In the genomic region with DNA sequence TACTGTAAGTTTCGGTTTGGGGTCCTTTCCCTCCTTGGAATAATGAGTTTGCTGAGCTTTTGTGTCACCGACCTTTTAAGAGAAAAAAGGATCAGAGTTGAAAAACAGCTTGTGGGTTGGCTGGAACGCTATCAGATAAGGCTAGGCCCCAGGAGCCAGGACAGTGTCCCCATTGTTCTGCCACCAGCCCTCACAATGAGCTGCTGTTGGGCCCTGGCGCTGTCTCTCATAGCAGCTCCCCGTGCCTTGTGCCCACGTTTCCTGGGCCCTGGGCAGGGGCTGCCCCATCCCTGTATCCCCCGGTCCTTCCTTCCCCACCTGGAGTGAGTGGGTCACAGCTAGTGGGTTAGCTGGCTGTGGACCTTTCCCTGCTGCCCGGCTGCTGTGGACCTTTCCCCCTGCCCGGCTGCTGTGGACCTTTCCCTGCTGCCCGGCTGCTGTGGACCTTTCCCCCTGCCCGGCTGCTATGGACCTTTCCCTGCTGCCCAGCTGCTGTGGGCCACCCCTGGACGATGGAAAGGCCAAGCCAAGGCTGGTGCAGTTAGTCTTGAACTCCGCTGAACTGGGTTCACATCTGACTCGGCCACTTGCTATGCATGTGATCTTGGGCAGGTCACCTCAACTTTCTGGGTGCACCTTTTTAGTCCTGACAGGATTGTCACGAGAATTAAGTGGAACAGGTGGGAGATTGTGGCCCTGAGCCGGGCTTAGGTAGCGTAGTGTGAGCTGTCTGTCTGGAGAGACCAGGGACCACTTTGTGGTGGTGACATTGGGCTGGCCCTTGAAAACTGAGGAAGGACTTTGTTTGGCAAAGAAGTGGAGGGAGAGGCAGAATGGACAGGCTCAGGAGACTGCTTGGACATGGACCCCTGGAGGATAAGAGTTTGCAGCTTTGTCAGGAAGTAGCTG, we compare ENCODE assay signal across 1 cellular context.
A peak's percentile ranks its signal among the peaks of the same experiment; 100 is the strongest.
TF ChIP-seq lines count a peak whose summit lies in the region.

No MANE protein-coding gene starts in this region.

TF ChIP-seq in HepG2, 621 proteins besides CTCF, POLR2A, EP300 and RAD21 (continued from another document and continues in another):
- TF ChIP-seq, protein P1, sequence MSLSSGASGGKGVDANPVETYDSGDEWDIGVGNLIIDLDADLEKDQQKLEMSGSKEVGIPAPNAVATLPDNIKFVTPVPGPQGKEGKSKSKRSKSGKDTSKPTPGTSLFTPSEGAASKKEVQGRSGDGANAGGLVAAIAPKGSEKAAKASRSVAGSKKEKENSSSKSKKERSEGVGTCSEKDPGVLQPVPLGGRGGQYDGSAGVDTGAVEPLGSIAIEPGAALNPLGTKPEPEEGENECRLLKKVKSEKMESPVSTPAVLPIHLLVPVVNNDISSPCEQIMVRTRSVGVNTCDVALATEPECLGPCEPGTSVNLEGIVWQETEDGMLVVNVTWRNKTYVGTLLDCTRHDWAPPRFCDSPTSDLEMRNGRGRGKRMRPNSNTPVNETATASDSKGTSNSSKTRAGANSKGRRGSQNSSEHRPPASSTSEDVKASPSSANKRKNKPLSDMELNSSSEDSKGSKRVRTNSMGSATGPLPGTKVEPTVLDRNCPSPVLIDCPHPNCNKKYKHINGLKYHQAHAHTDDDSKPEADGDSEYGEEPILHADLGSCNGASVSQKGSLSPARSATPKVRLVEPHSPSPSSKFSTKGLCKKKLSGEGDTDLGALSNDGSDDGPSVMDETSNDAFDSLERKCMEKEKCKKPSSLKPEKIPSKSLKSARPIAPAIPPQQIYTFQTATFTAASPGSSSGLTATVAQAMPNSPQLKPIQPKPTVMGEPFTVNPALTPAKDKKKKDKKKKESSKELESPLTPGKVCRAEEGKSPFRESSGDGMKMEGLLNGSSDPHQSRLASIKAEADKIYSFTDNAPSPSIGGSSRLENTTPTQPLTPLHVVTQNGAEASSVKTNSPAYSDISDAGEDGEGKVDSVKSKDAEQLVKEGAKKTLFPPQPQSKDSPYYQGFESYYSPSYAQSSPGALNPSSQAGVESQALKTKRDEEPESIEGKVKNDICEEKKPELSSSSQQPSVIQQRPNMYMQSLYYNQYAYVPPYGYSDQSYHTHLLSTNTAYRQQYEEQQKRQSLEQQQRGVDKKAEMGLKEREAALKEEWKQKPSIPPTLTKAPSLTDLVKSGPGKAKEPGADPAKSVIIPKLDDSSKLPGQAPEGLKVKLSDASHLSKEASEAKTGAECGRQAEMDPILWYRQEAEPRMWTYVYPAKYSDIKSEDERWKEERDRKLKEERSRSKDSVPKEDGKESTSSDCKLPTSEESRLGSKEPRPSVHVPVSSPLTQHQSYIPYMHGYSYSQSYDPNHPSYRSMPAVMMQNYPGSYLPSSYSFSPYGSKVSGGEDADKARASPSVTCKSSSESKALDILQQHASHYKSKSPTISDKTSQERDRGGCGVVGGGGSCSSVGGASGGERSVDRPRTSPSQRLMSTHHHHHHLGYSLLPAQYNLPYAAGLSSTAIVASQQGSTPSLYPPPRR (CRISPR knock-in tag; IDR thresholded peaks at IDR 0.05; ENCODE audit: borderline replicate concordance) = peak; percentile 73
- TF ChIP-seq ZNF782 (CRISPR knock-in tag; IDR thresholded peaks at IDR 0.05; ENCODE audit: borderline replicate concordance) = no peak; the same call in 1 of the 2 replicates
- TF ChIP-seq ZNF75D (CRISPR knock-in tag; IDR thresholded peaks at IDR 0.05; ENCODE audit: borderline replicate concordance) = no peak
- TF ChIP-seq RNF2 (conservative IDR thresholded peaks at IDR 0.05; ENCODE audit: low read depth) = no peak
- TF ChIP-seq GFI1 (CRISPR knock-in tag; IDR thresholded peaks at IDR 0.05; ENCODE audit: borderline replicate concordance) = no peak
- no peak for TF ChIP-seq MIXL1 (CRISPR knock-in tag; IDR thresholded peaks at IDR 0.05)
- peak; percentile 64; the same call in 1 of the 2 replicates for TF ChIP-seq IKZF5 (CRISPR knock-in tag; IDR thresholded peaks at IDR 0.05)
- no peak for TF ChIP-seq PAWR (CRISPR knock-in tag; IDR thresholded peaks at IDR 0.05; ENCODE audit: borderline replicate concordance)
- no peak; the same call in 1 of the 2 replicates for TF ChIP-seq ZNF451 (CRISPR knock-in tag; IDR thresholded peaks at IDR 0.05)
- no peak for TF ChIP-seq BATF2 (CRISPR knock-in tag; IDR thresholded peaks at IDR 0.05)
- TF ChIP-seq, protein P2, sequence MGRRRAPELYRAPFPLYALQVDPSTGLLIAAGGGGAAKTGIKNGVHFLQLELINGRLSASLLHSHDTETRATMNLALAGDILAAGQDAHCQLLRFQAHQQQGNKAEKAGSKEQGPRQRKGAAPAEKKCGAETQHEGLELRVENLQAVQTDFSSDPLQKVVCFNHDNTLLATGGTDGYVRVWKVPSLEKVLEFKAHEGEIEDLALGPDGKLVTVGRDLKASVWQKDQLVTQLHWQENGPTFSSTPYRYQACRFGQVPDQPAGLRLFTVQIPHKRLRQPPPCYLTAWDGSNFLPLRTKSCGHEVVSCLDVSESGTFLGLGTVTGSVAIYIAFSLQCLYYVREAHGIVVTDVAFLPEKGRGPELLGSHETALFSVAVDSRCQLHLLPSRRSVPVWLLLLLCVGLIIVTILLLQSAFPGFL (CRISPR knock-in tag; IDR thresholded peaks at IDR 0.05) = no peak
- no peak for TF ChIP-seq MLLT10 (CRISPR knock-in tag; IDR thresholded peaks at IDR 0.05)
- TF ChIP-seq THAP8 (CRISPR knock-in tag; IDR thresholded peaks at IDR 0.05; ENCODE audit: borderline replicate concordance) = no peak
- TF ChIP-seq POLR2AphosphoS2 (IDR thresholded peaks at IDR 0.05; ENCODE audit: low read depth, low read length) = no peak
- TF ChIP-seq, protein P3, sequence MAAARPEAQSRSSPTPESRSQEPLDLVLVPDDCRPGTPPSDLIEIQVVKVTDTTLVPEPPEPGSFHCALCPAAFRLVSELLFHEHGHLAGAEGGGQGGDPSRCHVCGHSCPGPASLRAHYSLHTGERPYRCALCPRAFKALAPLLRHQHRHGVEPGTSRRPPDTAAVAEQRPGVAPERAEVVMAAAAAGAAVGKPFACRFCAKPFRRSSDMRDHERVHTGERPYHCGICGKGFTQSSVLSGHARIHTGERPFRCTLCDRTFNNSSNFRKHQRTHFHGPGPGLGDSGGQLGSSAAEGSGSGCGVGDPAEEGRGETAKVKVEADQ (CRISPR knock-in tag; IDR thresholded peaks at IDR 0.05; ENCODE audit: borderline replicate concordance) = 0 out of 2 replicates have a peak, but pooled peaks have one; percentile 41
- no peak for TF ChIP-seq ZNF775 (CRISPR knock-in tag; IDR thresholded peaks at IDR 0.05; ENCODE audit: borderline replicate concordance)
- TF ChIP-seq, protein P4, sequence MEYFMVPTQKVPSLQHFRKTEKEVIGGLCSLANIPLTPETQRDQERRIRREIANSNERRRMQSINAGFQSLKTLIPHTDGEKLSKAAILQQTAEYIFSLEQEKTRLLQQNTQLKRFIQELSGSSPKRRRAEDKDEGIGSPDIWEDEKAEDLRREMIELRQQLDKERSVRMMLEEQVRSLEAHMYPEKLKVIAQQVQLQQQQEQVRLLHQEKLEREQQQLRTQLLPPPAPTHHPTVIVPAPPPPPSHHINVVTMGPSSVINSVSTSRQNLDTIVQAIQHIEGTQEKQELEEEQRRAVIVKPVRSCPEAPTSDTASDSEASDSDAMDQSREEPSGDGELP (IDR thresholded peaks at IDR 0.05; ENCODE audit: borderline replicate concordance, low read depth) = no peak; the same call in none of the 2 replicates
- TF ChIP-seq CEBPB (IDR thresholded peaks at IDR 0.05; ENCODE audit: borderline replicate concordance, low read depth, low read length) = no peak
- TF ChIP-seq ZNF768 (CRISPR knock-in tag; IDR thresholded peaks at IDR 0.05) = no peak
- TF ChIP-seq ZMAT3 (CRISPR knock-in tag; conservative IDR thresholded peaks at IDR 0.05) = no peak; the same call in 1 of the 2 replicates
- TF ChIP-seq TEAD3 (CRISPR knock-in tag; optimal IDR thresholded peaks at IDR 0.05; ENCODE audit: borderline replicate concordance) = peak; percentile 89
- TF ChIP-seq ATF7-NPFF (CRISPR knock-in tag; IDR thresholded peaks at IDR 0.05; ENCODE audit: low read depth) = no peak
- no peak for TF ChIP-seq PHF20 (CRISPR knock-in tag; IDR thresholded peaks at IDR 0.05)
- no peak for TF ChIP-seq SMARCC2 (IDR thresholded peaks at IDR 0.05)
- TF ChIP-seq, protein P5, sequence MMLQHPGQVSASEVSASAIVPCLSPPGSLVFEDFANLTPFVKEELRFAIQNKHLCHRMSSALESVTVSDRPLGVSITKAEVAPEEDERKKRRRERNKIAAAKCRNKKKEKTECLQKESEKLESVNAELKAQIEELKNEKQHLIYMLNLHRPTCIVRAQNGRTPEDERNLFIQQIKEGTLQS (CRISPR knock-in tag; IDR thresholded peaks at IDR 0.05) = no peak
- no peak for TF ChIP-seq ZBTB25 (CRISPR knock-in tag; IDR thresholded peaks at IDR 0.05)
- TF ChIP-seq MED1 (CRISPR knock-in tag; IDR thresholded peaks at IDR 0.05) = peak; percentile 74; the same call in 1 of the 2 replicates
- peak; percentile 55; the same call in 1 of the 2 replicates for TF ChIP-seq ZNF619 (CRISPR knock-in tag; IDR thresholded peaks at IDR 0.05)
- TF ChIP-seq ZFP62 (CRISPR knock-in tag; IDR thresholded peaks at IDR 0.05) = no peak
- peak; percentile 88 for TF ChIP-seq PHF21A (CRISPR knock-in tag; IDR thresholded peaks at IDR 0.05)
- TF ChIP-seq, protein P6, sequence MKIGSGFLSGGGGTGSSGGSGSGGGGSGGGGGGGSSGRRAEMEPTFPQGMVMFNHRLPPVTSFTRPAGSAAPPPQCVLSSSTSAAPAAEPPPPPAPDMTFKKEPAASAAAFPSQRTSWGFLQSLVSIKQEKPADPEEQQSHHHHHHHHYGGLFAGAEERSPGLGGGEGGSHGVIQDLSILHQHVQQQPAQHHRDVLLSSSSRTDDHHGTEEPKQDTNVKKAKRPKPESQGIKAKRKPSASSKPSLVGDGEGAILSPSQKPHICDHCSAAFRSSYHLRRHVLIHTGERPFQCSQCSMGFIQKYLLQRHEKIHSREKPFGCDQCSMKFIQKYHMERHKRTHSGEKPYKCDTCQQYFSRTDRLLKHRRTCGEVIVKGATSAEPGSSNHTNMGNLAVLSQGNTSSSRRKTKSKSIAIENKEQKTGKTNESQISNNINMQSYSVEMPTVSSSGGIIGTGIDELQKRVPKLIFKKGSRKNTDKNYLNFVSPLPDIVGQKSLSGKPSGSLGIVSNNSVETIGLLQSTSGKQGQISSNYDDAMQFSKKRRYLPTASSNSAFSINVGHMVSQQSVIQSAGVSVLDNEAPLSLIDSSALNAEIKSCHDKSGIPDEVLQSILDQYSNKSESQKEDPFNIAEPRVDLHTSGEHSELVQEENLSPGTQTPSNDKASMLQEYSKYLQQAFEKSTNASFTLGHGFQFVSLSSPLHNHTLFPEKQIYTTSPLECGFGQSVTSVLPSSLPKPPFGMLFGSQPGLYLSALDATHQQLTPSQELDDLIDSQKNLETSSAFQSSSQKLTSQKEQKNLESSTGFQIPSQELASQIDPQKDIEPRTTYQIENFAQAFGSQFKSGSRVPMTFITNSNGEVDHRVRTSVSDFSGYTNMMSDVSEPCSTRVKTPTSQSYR (CRISPR knock-in tag; IDR thresholded peaks at IDR 0.05; ENCODE audit: borderline replicate concordance) = no peak
- TF ChIP-seq POLR2AphosphoS5 (IDR thresholded peaks at IDR 0.05; ENCODE audit: low read depth, low read length) = 0 out of 2 replicates have a peak, but pooled peaks have one; percentile 44
- no peak for TF ChIP-seq ZNF331 (CRISPR knock-in tag; IDR thresholded peaks at IDR 0.05)
- TF ChIP-seq XBP1 (CRISPR knock-in tag; IDR thresholded peaks at IDR 0.05) = no peak
- no peak for TF ChIP-seq NFKBIZ (CRISPR knock-in tag; IDR thresholded peaks at IDR 0.05)
- TF ChIP-seq ZNF747 (CRISPR knock-in tag; IDR thresholded peaks at IDR 0.05; ENCODE audit: borderline replicate concordance) = 0 out of 2 replicates have a peak, but pooled peaks have one; percentile 52
- no peak; the same call in 1 of the 2 replicates for TF ChIP-seq ZNF547 (CRISPR knock-in tag; IDR thresholded peaks at IDR 0.05)
- TF ChIP-seq, protein P7, sequence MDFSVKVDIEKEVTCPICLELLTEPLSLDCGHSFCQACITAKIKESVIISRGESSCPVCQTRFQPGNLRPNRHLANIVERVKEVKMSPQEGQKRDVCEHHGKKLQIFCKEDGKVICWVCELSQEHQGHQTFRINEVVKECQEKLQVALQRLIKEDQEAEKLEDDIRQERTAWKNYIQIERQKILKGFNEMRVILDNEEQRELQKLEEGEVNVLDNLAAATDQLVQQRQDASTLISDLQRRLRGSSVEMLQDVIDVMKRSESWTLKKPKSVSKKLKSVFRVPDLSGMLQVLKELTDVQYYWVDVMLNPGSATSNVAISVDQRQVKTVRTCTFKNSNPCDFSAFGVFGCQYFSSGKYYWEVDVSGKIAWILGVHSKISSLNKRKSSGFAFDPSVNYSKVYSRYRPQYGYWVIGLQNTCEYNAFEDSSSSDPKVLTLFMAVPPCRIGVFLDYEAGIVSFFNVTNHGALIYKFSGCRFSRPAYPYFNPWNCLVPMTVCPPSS (IDR thresholded peaks at IDR 0.05) = no peak
- no peak for TF ChIP-seq ELK4 (CRISPR knock-in tag; IDR thresholded peaks at IDR 0.05; ENCODE audit: borderline replicate concordance)
- peak; percentile 50; the same call in 1 of the 2 replicates for TF ChIP-seq ELF3 (CRISPR knock-in tag; IDR thresholded peaks at IDR 0.05)
